12 cellular contexts compared by ENCODE assay signal in genomic region chr7:17524746-17525145, GRCh38.
A peak's percentile ranks its signal among the peaks of the same experiment; 100 is the strongest.
DNase-seq lines count a peak whose midpoint lies in the region; ATAC-seq and TF ChIP-seq lines count a peak whose summit lies in the region.
"Had no signal": no experiment of that assay in that cellular context is flagged by ENCODE, and none has a peak within 500 bp of the region (broad histone marks: within the 10 kb centered on the region; RNA-seq: fewer than 3 reads in every experiment).

No MANE protein-coding gene starts in this region.

- H3K9me3 ChIP-seq in SJSA1 (replicated peaks) = no peaks in the 10 kb centered on the region
- H3K9me3 ChIP-seq: neutrophil, spleen had no signal

- H3K4me3 ChIP-seq in SJSA1 = no peak overlapping the region
- H3K4me3 ChIP-seq: spleen had no signal

- peaks cover 22% of the 10 kb centered on the region for H3K4me1 Mint-ChIP-seq in activated T-cell treated with anti-CD3 and anti-CD28 coated beads, Interleukin-2, amount 50 U/mL, for 72 hours (ENCODE audit: low read depth)
- H3K4me1 Mint-ChIP-seq in type B pancreatic cell (ENCODE audit: unreplicated experiment) = peaks cover 7% of the 10 kb centered on the region

- no peaks in the 10 kb centered on the region for H3K36me3 Mint-ChIP-seq in activated T-cell treated with anti-CD3 and anti-CD28 coated beads, Interleukin-2, amount 50 U/mL, for 72 hours (ENCODE audit: insufficient read depth in 2 of 2)
- no peaks in the 10 kb centered on the region for H3K36me3 Mint-ChIP-seq in type B pancreatic cell

- peaks cover 34% of the 10 kb centered on the region for H3K4me1 ChIP-seq in SJSA1 (replicated peaks)

- H3K4me3 Mint-ChIP-seq in activated T-cell treated with anti-CD3 and anti-CD28 coated beads, Interleukin-2, amount 50 U/mL, for 72 hours = peak overlapping the region in 1 of 2 donors; percentile 14
- no peak overlapping the region for H3K4me3 Mint-ChIP-seq in type B pancreatic cell
- H3K4me3 Mint-ChIP-seq: activated CD4-positive, alpha-beta T cell treated with anti-CD3 and anti-CD28 coated beads for 36 hours had no signal

- TF ChIP-seq CTCF in type B pancreatic cell (conservative IDR thresholded peaks at IDR 0.05) = no peak

- peak overlapping the region; percentile 34 for H3K27ac Mint-ChIP-seq in activated T-cell treated with anti-CD3 and anti-CD28 coated beads, Interleukin-2, amount 50 U/mL, for 72 hours
- peak overlapping the region; percentile 30 for H3K27ac Mint-ChIP-seq in type B pancreatic cell
- H3K27ac Mint-ChIP-seq: activated CD4-positive, alpha-beta T cell treated with anti-CD3 and anti-CD28 coated beads for 36 hours had no signal

- DNase-seq in activated T-cell treated with anti-CD3 and anti-CD28 coated beads, Interleukin-2, amount 50 U/mL, for 72 hours = no peak
- no peak for DNase-seq in activated T-cell treated with anti-CD3 and anti-CD28 coated beads, Interleukin-2, amount 50 U/mL, for 1 hour
- DNase-seq in SJSA1 (ENCODE audit: low read depth in 1 of 2, low spot score in 2 of 2) (peak in 1 of 2 experiments; percentile 68), fibroblast of peridontal ligament (ENCODE audit: extremely low read depth) (peak; percentile 50), type B pancreatic cell (ENCODE audit: extremely low spot score, unreplicated experiment) (no peak), occipital lobe (lab: John Stamatoyannopoulos, UW) (no peak)
- DNase-seq in central memory CD4-positive, alpha-beta T cell = no peak
- DNase-seq: activated CD4-positive, alpha-beta T cell treated with anti-CD3 and anti-CD28 coated beads for 36 hours; hypothalamus; spleen had no signal

- H3K27me3 ChIP-seq in SJSA1 (replicated peaks) = no peaks in the 10 kb centered on the region
- H3K27me3 ChIP-seq: neutrophil, spleen had no signal

- no peak for ATAC-seq in activated T-cell treated with anti-CD3 and anti-CD28 coated beads, Interleukin-2, amount 50 U/mL, for 72 hours (replicated peaks in 1 of 2)
- ATAC-seq in GM21576 (IDR thresholded peaks at IDR 0.05; ENCODE audit: unreplicated experiment) = no peak
- ATAC-seq: activated CD4-positive, alpha-beta T cell treated with anti-CD3 and anti-CD28 coated beads for 36 hours had no signal

- H3K27me3 Mint-ChIP-seq in activated T-cell treated with anti-CD3 and anti-CD28 coated beads, Interleukin-2, amount 50 U/mL, for 72 hours (ENCODE audit: low read depth) = no peaks in the 10 kb centered on the region
- no peaks in the 10 kb centered on the region for H3K27me3 Mint-ChIP-seq in type B pancreatic cell
- H3K27me3 Mint-ChIP-seq: activated CD4-positive, alpha-beta T cell treated with anti-CD3 and anti-CD28 coated beads for 36 hours had no signal

- no peaks in the 10 kb centered on the region for H3K9me3 Mint-ChIP-seq in activated T-cell treated with anti-CD3 and anti-CD28 coated beads, Interleukin-2, amount 50 U/mL, for 72 hours
- peaks cover 8% of the 10 kb centered on the region for H3K9me3 Mint-ChIP-seq in type B pancreatic cell

- H3K36me3 ChIP-seq in SJSA1 = no peaks in the 10 kb centered on the region
- H3K36me3 ChIP-seq: neutrophil, spleen had no signal

- H3K27ac ChIP-seq in SJSA1 = peak overlapping the region; percentile 47
- H3K27ac ChIP-seq: neutrophil, spleen had no signal
